8 cellular contexts compared by ENCODE assay signal in the genomic region with DNA sequence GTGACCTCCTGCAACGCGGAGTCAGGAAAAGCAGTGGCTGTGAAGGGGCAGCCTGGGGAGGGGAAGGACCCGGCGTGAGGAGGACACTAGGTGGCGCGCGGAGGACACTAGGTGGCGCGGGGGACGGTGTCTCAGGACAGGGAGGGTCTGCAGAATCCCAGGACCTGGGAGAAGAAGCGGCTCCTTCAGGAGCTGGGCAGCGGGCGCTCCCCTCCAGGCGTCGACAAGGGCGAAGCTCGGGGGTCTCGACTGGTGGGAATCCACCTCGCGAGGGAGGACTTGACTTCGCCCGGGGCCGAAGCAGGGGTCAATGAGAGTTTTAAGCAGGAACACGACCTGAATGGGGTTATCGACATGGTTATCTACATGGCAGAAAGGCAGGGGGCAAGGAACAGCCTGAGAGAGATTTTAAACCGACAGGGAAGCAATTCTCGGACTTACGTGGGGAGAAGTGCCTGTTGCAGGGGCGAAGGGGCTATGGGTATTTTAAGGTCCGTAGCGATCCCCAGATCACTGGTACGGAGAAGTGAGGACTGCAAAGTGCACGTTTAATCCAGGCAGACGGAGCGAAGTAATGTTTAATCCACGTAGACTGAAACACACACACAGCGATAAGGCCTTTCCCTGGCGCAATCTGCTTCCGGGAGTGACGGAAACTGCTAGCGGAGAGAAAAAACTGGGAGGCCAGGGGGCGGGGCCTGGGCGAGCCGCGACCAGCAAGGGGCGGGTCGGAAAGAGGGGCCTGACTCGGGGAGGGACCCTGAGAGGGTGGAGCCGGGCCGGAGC. TPM values are rescaled to one million over a fixed set of nuclear protein-coding genes. Genes with fewer than 3 reads are reported as not detected.
DNase-seq lines count a peak whose midpoint lies in the region; ATAC-seq lines count a peak whose summit lies in the region.

A gene (minus strand): TSS at position 648 of the 786 bp plus-strand sequence. CDS start 9,426 bp downstream, outside the sequence.

- peak within 1 kb of the TSS; percentile 99 for H3K4me3 ChIP-seq in naive thymus-derived CD4-positive, alpha-beta T cell (ENCODE audit: low read length)

- peaks cover 20 to 44% (median 33%) of the 10 kb centered on the region in 7 donors for H3K4me1 Mint-ChIP-seq in naive thymus-derived CD4-positive, alpha-beta T cell
- H3K4me1 Mint-ChIP-seq in stimulated activated memory B cell treated with anti-CD40 and anti-IgM and Interleukin-4, amounts not matched to agents 10 μg/mL and 1 μg/mL and 100 μg/mL, for 72 hours = peaks cover 27% of the 10 kb centered on the region

- CTCF ChIA-PET in naive thymus-derived CD4-positive, alpha-beta T cell (lab: Charles Lee) = interaction anchor here (1.0 to 2.7 kb wide), 6 partner anchors 31 to 109 kb away, joined by 3 to 31 read pairs (median 4); a partner anchor contains a TSS

- ATAC-seq in GM21786 (IDR thresholded peaks at IDR 0.05; ENCODE audit: unreplicated experiment) = peak; percentile 94
- peak; percentile 100 for ATAC-seq in naive thymus-derived CD4-positive, alpha-beta T cell
- peak; percentile 99 for ATAC-seq in stimulated activated memory B cell treated with anti-CD40 and anti-IgM and Interleukin-4, amounts not matched to agents 10 μg/mL and 1 μg/mL and 100 μg/mL, for 72 hours

- H3K9me3 Mint-ChIP-seq in naive thymus-derived CD4-positive, alpha-beta T cell = peaks cover 0 to 77% (median 12%) of the 10 kb centered on the region in 11 donors
- H3K9me3 Mint-ChIP-seq in stimulated activated memory B cell treated with anti-CD40 and anti-IgM and Interleukin-4, amounts not matched to agents 10 μg/mL and 1 μg/mL and 100 μg/mL, for 72 hours = peaks cover 5% of the 10 kb centered on the region

- H3K27me3 Mint-ChIP-seq in naive thymus-derived CD4-positive, alpha-beta T cell = no peaks in the 10 kb centered on the region
- H3K27me3 Mint-ChIP-seq in stimulated activated memory B cell treated with anti-CD40 and anti-IgM and Interleukin-4, amounts not matched to agents 10 μg/mL and 1 μg/mL and 100 μg/mL, for 72 hours = no peaks in the 10 kb centered on the region

- H3K9me3 ChIP-seq in naive thymus-derived CD4-positive, alpha-beta T cell (ENCODE audit: control insufficient read depth in 2 of 3, low read length in 3 of 3) = peaks cover 0 to 12% (median 0%) of the 10 kb centered on the region in 3 experiments

- intact Hi-C loops in naive thymus-derived CD4-positive, alpha-beta T cell (cut with micrococcal nuclease) = loop anchor here (1.0 to 5.0 kb wide), 16 partner anchors 32 to 1256 kb away; a partner anchor contains a TSS

- peak; percentile 96 for DNase-seq in Daoy (ENCODE audit: low read depth)
- DNase-seq in Kasumi-1 (lab: John Stamatoyannopoulos, UW) = peak; percentile 86 to 92
- peak; percentile 94 for DNase-seq in RPMI7951 (ENCODE audit: low read depth)
- DNase-seq in activated T-helper 1 cell treated with anti-CD3 and anti-CD28 coated beads, Interleukin-2, amount 50 U/mL, for 16 hours (ENCODE audit: low read depth in 1 of 2, low spot score in 1 of 2) = peak; percentile 95
- peak; percentile 93 for DNase-seq in fibroblast of gingiva (ENCODE audit: low read depth)
- peak; percentile 94 to 98 (median 97) for DNase-seq in naive thymus-derived CD4-positive, alpha-beta T cell

- peaks cover 8 to 51% (median 40%) of the 10 kb centered on the region in 5 donors for H3K36me3 Mint-ChIP-seq in naive thymus-derived CD4-positive, alpha-beta T cell
- H3K36me3 Mint-ChIP-seq in stimulated activated memory B cell treated with anti-CD40 and anti-IgM and Interleukin-4, amounts not matched to agents 10 μg/mL and 1 μg/mL and 100 μg/mL, for 72 hours = peaks cover 21% of the 10 kb centered on the region

- H3K4me1 ChIP-seq in naive thymus-derived CD4-positive, alpha-beta T cell (ENCODE audit: control insufficient read depth in 2 of 2, insufficient read depth in 2 of 2, low read length in 2 of 2) = peaks cover 15 to 18% of the 10 kb centered on the region in 2 donors

- no peaks in the 10 kb centered on the region for H3K27me3 ChIP-seq in naive thymus-derived CD4-positive, alpha-beta T cell (ENCODE audit: control insufficient read depth in 2 of 2, insufficient read depth in 2 of 2, low read length in 2 of 2)

- H3K27ac ChIP-seq in naive thymus-derived CD4-positive, alpha-beta T cell (ENCODE audit: low read depth, low read length) = peak within 1 kb of the TSS; percentile 89

- POLR2A ChIA-PET in naive thymus-derived CD4-positive, alpha-beta T cell (lab: Charles Lee) = interaction anchor here (0.9 to 3.5 kb wide), 4 partner anchors 32 to 98 kb away, joined by 4 to 22 read pairs (median 11); a partner anchor contains a TSS

- H3K36me3 ChIP-seq in naive thymus-derived CD4-positive, alpha-beta T cell (ENCODE audit: control insufficient read depth in 2 of 3, insufficient read depth in 3 of 3, low read length in 3 of 3) = peaks cover 0 to 14% (median 0%) of the 10 kb centered on the region in 3 experiments

- H3K4me3 Mint-ChIP-seq in naive thymus-derived CD4-positive, alpha-beta T cell = peak within 1 kb of the TSS; percentile 92 to 99 (median 96)
- H3K4me3 Mint-ChIP-seq in stimulated activated memory B cell treated with anti-CD40 and anti-IgM and Interleukin-4, amounts not matched to agents 10 μg/mL and 1 μg/mL and 100 μg/mL, for 72 hours = peak within 1 kb of the TSS; percentile 91

- peak within 1 kb of the TSS; percentile 88 to 98 (median 96) for H3K27ac Mint-ChIP-seq in naive thymus-derived CD4-positive, alpha-beta T cell
- H3K27ac Mint-ChIP-seq in stimulated activated memory B cell treated with anti-CD40 and anti-IgM and Interleukin-4, amounts not matched to agents 10 μg/mL and 1 μg/mL and 100 μg/mL, for 72 hours = peak within 1 kb of the TSS; percentile 85

RNA-seq across cellular contexts. Expression of the gene that starts here (rescaled TPM):
- 4.7 and 10.8 TPM in 2 replicates for total RNA-seq in Daoy (2014; rRNA removed; shearing (Covaris generic))
- 7.8 and 8.0 TPM in 2 replicates for total RNA-seq in RPMI7951 (2014; rRNA removed; shearing (Covaris generic))
- total RNA-seq in naive thymus-derived CD4-positive, alpha-beta T cell = 10 to 100 TPM in 2 of 5 experiments, 1 to 10 TPM in 3; 2.8 to 18.5 (median 6.1) TPM
- polyA plus RNA-seq in naive thymus-derived CD4-positive, alpha-beta T cell = 10 to 100 TPM in 1 of 2 donors, 1 to 10 TPM in 1; 6.5 to 10.8 TPM

Comparison
In these comparisons a context has a peak if more than half of its experiments do, and no peak if none do; other contexts are left out.
1. Peak in every context shown above with its lines: DNase-seq, ATAC-seq, H3K4me3 ChIP-seq and H3K27ac ChIP-seq.